In the genomic region with DNA sequence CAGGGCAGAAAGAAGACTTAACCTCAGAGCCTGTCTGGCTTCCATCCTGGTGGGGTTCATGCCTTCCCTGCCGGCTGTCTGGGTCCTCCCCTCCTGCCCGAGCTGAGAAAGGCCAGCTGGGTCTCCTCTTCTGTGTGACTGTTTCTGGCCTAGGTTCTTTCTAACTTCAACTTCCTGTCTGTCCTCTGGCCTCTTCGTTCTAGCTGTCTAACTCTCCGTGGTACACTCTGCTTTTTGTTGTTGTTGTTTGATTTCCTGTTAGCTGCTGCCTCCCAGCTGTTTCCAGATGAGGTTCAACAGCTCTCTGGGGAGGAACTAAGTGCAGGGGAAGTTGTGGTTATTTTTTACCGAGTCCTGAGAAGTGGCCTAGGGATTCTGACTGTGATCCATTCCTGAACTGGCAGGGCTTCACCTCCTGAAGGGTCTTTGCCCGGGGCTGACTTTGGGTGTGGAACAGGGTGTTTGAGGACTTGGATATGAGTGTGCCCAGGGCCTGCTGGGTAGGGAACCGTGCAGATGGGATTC, we compare ENCODE assay signal across 8 cellular contexts. TPM values are rescaled to one million over a fixed set of nuclear protein-coding genes. Genes with fewer than 3 reads are reported as not detected.
DNase-seq lines count a peak whose midpoint lies in the region; ATAC-seq, FAIRE-seq and TF ChIP-seq lines count a peak whose summit lies in the region.

No MANE protein-coding gene starts in this region.

- H3K9ac ChIP-seq in keratinocyte (ENCODE audit: control insufficient read depth, extremely low read depth, insufficient read depth, low read length) = peak overlapping the region; percentile 91

- H4K20me1 ChIP-seq in keratinocyte (ENCODE audit: control insufficient read depth, extremely low read depth, insufficient read depth, low read length) = peaks cover 15% of the 10 kb centered on the region

- H3K4me1 ChIP-seq in ascending aorta (peaks cover 10 to 26% of the 10 kb centered on the region in 2 donors), keratinocyte (ENCODE audit: control insufficient read depth, extremely low read depth, insufficient read depth, low read length) (peaks cover 26% of the 10 kb centered on the region)

- no peak overlapping the region for H2AFZ ChIP-seq in keratinocyte (ENCODE audit: control insufficient read depth, low read length)

- DNase-seq in DMS153 (lab: John Stamatoyannopoulos, UW) = peak; percentile 22
- peak; percentile 89 for DNase-seq in NAMALWA (ENCODE audit: low spot score)
- no peak for DNase-seq in ascending aorta (ENCODE audit: low spot score in 2 of 2)
- DNase-seq in keratinocyte (ENCODE audit: low read depth, low spot score) = no peak
- DNase-seq in superior temporal gyrus (ENCODE audit: extremely low spot score) = peak; percentile 26
- DNase-seq in stimulated activated CD4-positive, alpha-beta T cell treated with anti-CD3 and anti-CD28 coated beads, Interleukin-12 subunit alpha, Interleukin-12 subunit beta, amount 100 ng/mL, for 4 hours = no peak
- DNase-seq in NCI-H1694 (lab: John Stamatoyannopoulos, UW) = no peak

- no peak for FAIRE-seq in keratinocyte (lab: Jason Lieb, UNC)

- H3K4me3 ChIP-seq in ascending aorta = peak overlapping the region; percentile 80 to 85
- H3K4me3 ChIP-seq in keratinocyte (ENCODE audit: control insufficient read depth in 2 of 3, extremely low read depth in 1 of 3, insufficient read depth in 2 of 3, low read depth in 1 of 3, low read length in 3 of 3) = peak overlapping the region; percentile 62 to 99 (median 99)

- H3K27me3 ChIP-seq in ascending aorta (no peaks in the 10 kb centered on the region), keratinocyte (ENCODE audit: control insufficient read depth, extremely low read depth, insufficient read depth, low read length) (no peaks in the 10 kb centered on the region)

- no peaks in the 10 kb centered on the region for H3K9me3 ChIP-seq in ascending aorta
- H3K9me3 ChIP-seq in keratinocyte (ENCODE audit: control insufficient read depth, low read depth, low read length) = no peaks in the 10 kb centered on the region

- peak overlapping the region; percentile 100 for H3K4me2 ChIP-seq in keratinocyte (ENCODE audit: control insufficient read depth, extremely low read depth, insufficient read depth, low read depth, low read length)

- TF ChIP-seq CTCF in ascending aorta (IDR thresholded peaks at IDR 0.05) = no peak
- peak in 1 of 3 experiments; percentile 6 for TF ChIP-seq CTCF in keratinocyte (optimal IDR thresholded peaks at IDR 0.05 in 1 of 3, IDR thresholded peaks at IDR 0.05 in 1 of 3, conservative IDR thresholded peaks at IDR 0.05 in 1 of 3; ENCODE audit: extremely low read depth in 1 of 3, insufficient read depth in 2 of 3, low read length in 3 of 3)

- peak; percentile 38 for ATAC-seq in GM19468 (IDR thresholded peaks at IDR 0.05; ENCODE audit: extremely low read depth, unreplicated experiment)

- dilution Hi-C loops in keratinocyte (cut with MboI; ENCODE audit: extremely low pct_ligation_motif_present, low sequenced_read_pairs) = loop anchor here (5.0 kb wide), 1 partner anchor 36 kb away; no protein-coding TSS in a partner anchor

- intact Hi-C loops in ascending aorta (cut with DNase I) = no loop called here

- H3K27ac ChIP-seq in ascending aorta (peak overlapping the region; percentile 75 to 79), keratinocyte (ENCODE audit: control insufficient read depth, insufficient read depth, low read length) (peak overlapping the region; percentile 79)

- H3K79me2 ChIP-seq in keratinocyte (ENCODE audit: control insufficient read depth, insufficient read depth, low read length) = peaks cover 73% of the 10 kb centered on the region

- peaks cover 7 to 25% of the 10 kb centered on the region in 2 donors for H3K36me3 ChIP-seq in ascending aorta
- H3K36me3 ChIP-seq in keratinocyte (ENCODE audit: control insufficient read depth in 2 of 2, extremely low read depth in 1 of 2, insufficient read depth in 2 of 2, low read length in 2 of 2) = peaks cover 12 to 17% of the 10 kb centered on the region in 2 experiments

- H3K9me1 ChIP-seq in keratinocyte (ENCODE audit: control insufficient read depth, extremely low read depth, insufficient read depth, low read length) = peaks cover 4% of the 10 kb centered on the region

RNA-seq across cellular contexts. Expression of a gene that starts 3.2 kb away (rescaled TPM):
- total RNA-seq in ascending aorta = 62.3 TPM
- polyA plus RNA-seq in keratinocyte = 4.7 to 17.8 TPM (median 5.5 TPM) in 3 replicates
- 7.1 TPM for polyA plus RNA-seq in keratinocyte (2011; ENCODE audit: low read depth)
- polyA plus RNA-seq in keratinocyte (2011; cell fraction: cytosol; rRNA removed) = 7.3 and 10.1 TPM in 2 replicates
- polyA plus RNA-seq in keratinocyte (2011; cell fraction: nucleus; rRNA removed) = 37.9 and 81.1 TPM in 2 replicates
- 19.4 and 29.7 TPM in 2 replicates for polyA plus RNA-seq in keratinocyte (2012; ENCODE audit: low replicate concordance)
- polyA minus RNA-seq in keratinocyte = 15.1 to 65.2 TPM (median 19.5 TPM) in 3 replicates
- polyA minus RNA-seq in keratinocyte (2011; cell fraction: cytosol; rRNA and poly(A)+ RNA removed) = 12.3 TPM
- polyA minus RNA-seq in keratinocyte (2011; cell fraction: nucleus; rRNA and poly(A)+ RNA removed) = 23.0 and 32.1 TPM in 2 replicates

Comparison
In these comparisons a context has a peak if more than half of its experiments do, and no peak if none do; other contexts are left out.
1. DNase-seq: peak in DMS153 (single experiment), NAMALWA (single experiment) and superior temporal gyrus (single experiment); none in ascending aorta (0 of 2), keratinocyte (single experiment), stimulated activated CD4-positive, alpha-beta T cell treated with anti-CD3 and anti-CD28 coated beads, Interleukin-12 subunit alpha, Interleukin-12 subunit beta, amount 100 ng/mL, for 4 hours (single experiment) and NCI-H1694 (single experiment).